ENCODE assay signal across 1 cellular context in the genomic region with DNA sequence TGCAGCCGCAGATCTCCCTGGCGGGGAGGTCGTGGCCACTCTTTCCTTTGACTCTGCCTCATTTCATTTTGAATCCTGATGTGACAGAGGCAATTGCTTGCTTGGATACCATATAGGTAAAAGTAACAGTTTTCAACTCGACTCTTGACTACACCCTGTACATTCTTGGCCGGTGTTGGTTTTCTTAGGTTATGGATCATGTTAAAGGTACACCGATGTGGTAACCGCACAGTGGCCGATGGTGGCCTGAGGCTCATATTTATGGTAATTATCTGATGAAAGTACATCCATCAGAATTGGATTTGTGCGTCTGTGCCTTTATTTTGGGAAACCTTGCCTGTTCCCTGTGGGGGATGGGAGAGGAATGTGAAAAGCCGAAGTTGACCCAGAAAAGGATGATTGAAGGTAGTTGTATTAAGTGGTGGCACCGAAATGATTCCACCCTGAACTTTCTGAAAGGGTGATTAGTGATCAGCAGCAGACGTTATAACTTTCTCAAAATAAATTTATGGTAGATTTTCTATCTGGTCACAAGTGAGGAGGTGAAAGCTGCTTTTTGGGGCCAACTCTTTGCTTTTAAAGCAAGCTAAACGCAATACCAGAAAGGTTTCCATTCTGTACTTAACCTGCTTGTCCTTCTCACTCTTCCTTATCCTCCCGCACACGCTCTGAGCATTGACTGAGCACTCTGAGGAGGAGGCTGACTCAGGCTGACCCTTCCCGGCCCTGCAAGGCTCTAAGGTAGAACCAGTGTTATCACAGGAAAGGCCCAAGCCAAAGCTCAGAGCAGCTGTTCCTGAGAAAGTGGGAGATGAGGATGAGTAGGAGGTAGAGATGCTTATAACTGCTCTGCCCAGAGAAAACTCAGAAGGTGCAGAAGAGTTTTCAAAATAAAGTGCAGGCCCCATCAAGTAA.
TF ChIP-seq lines count a peak whose summit lies in the region.

No MANE protein-coding gene starts in this region.

TF ChIP-seq in HEK293, 187 proteins besides CTCF, POLR2A, EP300 and RAD21 (continued from another document):
- TF ChIP-seq, protein P1, sequence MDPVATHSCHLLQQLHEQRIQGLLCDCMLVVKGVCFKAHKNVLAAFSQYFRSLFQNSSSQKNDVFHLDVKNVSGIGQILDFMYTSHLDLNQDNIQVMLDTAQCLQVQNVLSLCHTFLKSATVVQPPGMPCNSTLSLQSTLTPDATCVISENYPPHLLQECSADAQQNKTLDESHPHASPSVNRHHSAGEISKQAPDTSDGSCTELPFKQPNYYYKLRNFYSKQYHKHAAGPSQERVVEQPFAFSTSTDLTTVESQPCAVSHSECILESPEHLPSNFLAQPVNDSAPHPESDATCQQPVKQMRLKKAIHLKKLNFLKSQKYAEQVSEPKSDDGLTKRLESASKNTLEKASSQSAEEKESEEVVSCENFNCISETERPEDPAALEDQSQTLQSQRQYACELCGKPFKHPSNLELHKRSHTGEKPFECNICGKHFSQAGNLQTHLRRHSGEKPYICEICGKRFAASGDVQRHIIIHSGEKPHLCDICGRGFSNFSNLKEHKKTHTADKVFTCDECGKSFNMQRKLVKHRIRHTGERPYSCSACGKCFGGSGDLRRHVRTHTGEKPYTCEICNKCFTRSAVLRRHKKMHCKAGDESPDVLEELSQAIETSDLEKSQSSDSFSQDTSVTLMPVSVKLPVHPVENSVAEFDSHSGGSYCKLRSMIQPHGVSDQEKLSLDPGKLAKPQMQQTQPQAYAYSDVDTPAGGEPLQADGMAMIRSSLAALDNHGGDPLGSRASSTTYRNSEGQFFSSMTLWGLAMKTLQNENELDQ (tag by site-specific recombination; IDR thresholded peaks at IDR 0.05; ENCODE audit: low read depth), result no peak
- TF ChIP-seq ZEB2 (tag by site-specific recombination; IDR thresholded peaks at IDR 0.05) (0 out of 2 replicates have a peak, but pooled peaks have one; percentile 21), ZNF626 (tag by site-specific recombination; IDR thresholded peaks at IDR 0.05) (no peak), PRDM1 (tag by site-specific recombination; IDR thresholded peaks at IDR 0.05) (peak; percentile 41)
- TF ChIP-seq, protein P2, sequence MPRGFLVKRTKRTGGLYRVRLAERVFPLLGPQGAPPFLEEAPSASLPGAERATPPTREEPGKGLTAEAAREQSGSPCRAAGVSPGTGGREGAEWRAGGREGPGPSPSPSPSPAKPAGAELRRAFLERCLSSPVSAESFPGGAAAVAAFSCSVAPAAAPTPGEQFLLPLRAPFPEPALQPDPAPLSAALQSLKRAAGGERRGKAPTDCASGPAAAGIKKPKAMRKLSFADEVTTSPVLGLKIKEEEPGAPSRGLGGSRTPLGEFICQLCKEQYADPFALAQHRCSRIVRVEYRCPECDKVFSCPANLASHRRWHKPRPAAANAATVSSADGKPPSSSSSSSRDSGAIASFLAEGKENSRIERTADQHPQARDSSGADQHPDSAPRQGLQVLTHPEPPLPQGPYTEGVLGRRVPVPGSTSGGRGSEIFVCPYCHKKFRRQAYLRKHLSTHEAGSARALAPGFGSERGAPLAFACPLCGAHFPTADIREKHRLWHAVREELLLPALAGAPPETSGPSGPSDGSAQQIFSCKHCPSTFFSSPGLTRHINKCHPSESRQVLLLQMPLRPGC (tag by site-specific recombination; IDR thresholded peaks at IDR 0.05), result no peak
